Comparison of ENCODE assay signal across 10 cellular contexts in genomic region chr12:128976120-128976519, GRCh38.
A peak's percentile ranks its signal among the peaks of the same experiment; 100 is the strongest.
DNase-seq lines count a peak whose midpoint lies in the region; ATAC-seq, FAIRE-seq and TF ChIP-seq lines count a peak whose summit lies in the region.
"Had no signal": no experiment of that assay in that cellular context is flagged by ENCODE, and none has a peak within 500 bp of the region (broad histone marks: within the 10 kb centered on the region; RNA-seq: fewer than 3 reads in every experiment).

No MANE protein-coding gene starts in this region.

- H3K4me1 Mint-ChIP-seq in chondrocyte (ENCODE audit: low read depth): no peaks in the 10 kb centered on the region

- no peak overlapping the region for H3K4me3 ChIP-seq in LNCaP clone FGC (ENCODE audit: low read depth, low read length)
- H3K4me3 ChIP-seq: cardiac muscle cell had no signal

- peak overlapping the region; percentile 19 for H3K4me3 Mint-ChIP-seq in chondrocyte (ENCODE audit: unreplicated experiment)
- H3K4me3 Mint-ChIP-seq: T-cell had no signal

- no peak for TF ChIP-seq POLR2A in H54 (IDR thresholded peaks at IDR 0.05; ENCODE audit: low read depth, low read length)

- no peaks in the 10 kb centered on the region for H3K9me3 Mint-ChIP-seq in chondrocyte (ENCODE audit: low read depth)
- H3K9me3 Mint-ChIP-seq: T-cell had no signal

- no peak for ATAC-seq in GM18909 (IDR thresholded peaks at IDR 0.05; ENCODE audit: poor library complexity, unreplicated experiment)
- ATAC-seq: T-cell had no signal

- FAIRE-seq in H54 (lab: Jason Lieb, UNC): no peak

- H3K27me3 Mint-ChIP-seq in chondrocyte (ENCODE audit: low read depth): peaks cover 21% of the 10 kb centered on the region

- DNase-seq in LNCaP clone FGC (ENCODE audit: low read depth) (no peak), chondrocyte (ENCODE audit: low spot score) (no peak), occipital lobe (lab: John Stamatoyannopoulos, UW) (peak; percentile 10), NCI-H446 (lab: John Stamatoyannopoulos, UW) (no peak), H54 (ENCODE audit: insufficient read length, low spot score) (no peak), GM03348 (ENCODE audit: low spot score) (no peak)

- no peak overlapping the region for H3K27ac Mint-ChIP-seq in chondrocyte (ENCODE audit: unreplicated experiment)
- H3K27ac Mint-ChIP-seq: T-cell had no signal

- TF ChIP-seq CTCF in GM12872 (IDR thresholded peaks at IDR 0.05; ENCODE audit: insufficient read depth, low read depth, low read length) (peak; percentile 40; the same call in 2 of the 3 replicates), LNCaP clone FGC (IDR thresholded peaks at IDR 0.05; ENCODE audit: control insufficient read depth, extremely low read depth, insufficient read depth) (peak; percentile 17; the same call in 1 of the 2 replicates), chondrocyte (IDR thresholded peaks at IDR 0.05) (peak; percentile 71)

- H3K36me3 Mint-ChIP-seq in chondrocyte (ENCODE audit: low read depth): no peaks in the 10 kb centered on the region
- H3K36me3 Mint-ChIP-seq: T-cell had no signal

Comparison
In these comparisons a context has a peak if more than half of its experiments do, and no peak if none do; other contexts are left out.
1. CTCF ChIP-seq: peak in every context shown above with its lines; median percentile 71 in chondrocyte; 40 in GM12872; 17 in LNCaP clone FGC.